In the genomic region with DNA sequence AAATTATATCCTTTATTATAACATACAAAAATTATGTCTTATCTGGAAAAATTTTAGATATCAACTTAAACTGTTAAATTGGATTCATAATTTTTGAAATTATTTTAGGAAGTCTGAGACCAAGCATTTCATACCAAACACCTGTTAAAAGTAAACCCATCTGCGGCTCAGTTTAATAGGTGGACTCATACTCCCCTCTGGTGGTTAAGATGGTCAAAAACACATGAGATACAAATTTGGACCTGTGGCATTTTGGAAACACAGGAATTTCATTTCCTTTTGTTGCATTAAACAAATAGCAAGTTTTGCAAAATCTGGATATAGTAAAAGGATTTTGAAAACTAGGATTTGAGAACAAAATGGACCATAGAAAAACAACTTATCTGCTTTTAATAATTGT, we compare ENCODE assay signal across 8 cellular contexts. TPM values are rescaled to one million over a fixed set of nuclear protein-coding genes. Genes with fewer than 3 reads are reported as not detected.
A peak's percentile ranks its signal among the peaks of the same experiment; 100 is the strongest.
DNase-seq lines count a peak whose midpoint lies in the region; ATAC-seq and TF ChIP-seq lines count a peak whose summit lies in the region.

No MANE protein-coding gene starts in this region.

- POLR2A ChIA-PET in WTC11 (lab: Charles Lee), result no interaction called here

- intact Hi-C loops in sciatic nerve (cut with DNase I), result no loop called here

- no peaks in the 10 kb centered on the region for H3K36me3 ChIP-seq in kidney epithelial cell (ENCODE audit: control insufficient read depth, insufficient read depth, low read length)

- TF ChIP-seq CTCF in WTC11 (IDR thresholded peaks at IDR 0.05), result peak; percentile 50
- peak; percentile 42 for TF ChIP-seq CTCF in kidney epithelial cell (IDR thresholded peaks at IDR 0.05; ENCODE audit: insufficient read depth, low read length, poor library complexity, severe bottlenecking)

- no peaks in the 10 kb centered on the region for H3K27me3 ChIP-seq in kidney epithelial cell (ENCODE audit: control insufficient read depth, insufficient read depth, low read length)

- no peak overlapping the region for H3K4me3 Mint-ChIP-seq in WTC11

- H3K4me1 Mint-ChIP-seq in WTC11, result peaks cover 10% of the 10 kb centered on the region; the same call in 1 of the 2 replicates

- peaks cover 14% of the 10 kb centered on the region for H3K9me3 Mint-ChIP-seq in WTC11

- no peak overlapping the region for H3K27ac ChIP-seq in caudate nucleus (ENCODE audit: low read depth, low read length)

- no peak overlapping the region for H3K4me3 ChIP-seq in Jurkat, Clone E6-1 (ENCODE audit: low read length)
- H3K4me3 ChIP-seq in kidney epithelial cell (ENCODE audit: low read depth, low read length), result no peak overlapping the region

- CTCF ChIA-PET in WTC11 (lab: Charles Lee), result no interaction called here

- no peaks in the 10 kb centered on the region for H3K27me3 Mint-ChIP-seq in WTC11 (ENCODE audit: low read depth)

- ATAC-seq in GM18502 (IDR thresholded peaks at IDR 0.05; ENCODE audit: poor library complexity, unreplicated experiment) (peak; percentile 81), WTC11 (peak; percentile 58), sciatic nerve (no peak)

- peaks cover 3% of the 10 kb centered on the region; the same call in 1 of the 2 replicates for H3K36me3 Mint-ChIP-seq in WTC11

- no peak overlapping the region for H3K27ac Mint-ChIP-seq in WTC11

- peak; percentile 27 for DNase-seq in Ammon's horn (ENCODE audit: low spot score)
- DNase-seq in Jurkat, Clone E6-1 (ENCODE audit: low read depth, low spot score), result peak; percentile 41
- DNase-seq in WTC11 (ENCODE audit: low spot score), result no peak
- DNase-seq in kidney epithelial cell (ENCODE audit: low read depth), result no peak
- DNase-seq in caudate nucleus (lab: John Stamatoyannopoulos, UW), result no peak
- DNase-seq in sciatic nerve (ENCODE audit: low spot score), result no peak
- no peak for DNase-seq in stimulated activated CD4-positive, alpha-beta T cell treated with anti-CD3 and anti-CD28 coated beads, Interleukin-2, amount 100 ng/mL, for 48 hours

TF ChIP-seq in WTC11, 78 proteins besides CTCF, POLR2A, EP300 and RAD21 (continues in another document):
- TF ChIP-seq ZNF416 (CRISPR knock-in tag; IDR thresholded peaks at IDR 0.05) (no peak), NR3C1 (CRISPR knock-in tag; conservative IDR thresholded peaks at IDR 0.05; ENCODE audit: low read depth) (no peak), ZNF219 (CRISPR knock-in tag; IDR thresholded peaks at IDR 0.05; ENCODE audit: borderline replicate concordance) (no peak)
- TF ChIP-seq, protein P1, sequence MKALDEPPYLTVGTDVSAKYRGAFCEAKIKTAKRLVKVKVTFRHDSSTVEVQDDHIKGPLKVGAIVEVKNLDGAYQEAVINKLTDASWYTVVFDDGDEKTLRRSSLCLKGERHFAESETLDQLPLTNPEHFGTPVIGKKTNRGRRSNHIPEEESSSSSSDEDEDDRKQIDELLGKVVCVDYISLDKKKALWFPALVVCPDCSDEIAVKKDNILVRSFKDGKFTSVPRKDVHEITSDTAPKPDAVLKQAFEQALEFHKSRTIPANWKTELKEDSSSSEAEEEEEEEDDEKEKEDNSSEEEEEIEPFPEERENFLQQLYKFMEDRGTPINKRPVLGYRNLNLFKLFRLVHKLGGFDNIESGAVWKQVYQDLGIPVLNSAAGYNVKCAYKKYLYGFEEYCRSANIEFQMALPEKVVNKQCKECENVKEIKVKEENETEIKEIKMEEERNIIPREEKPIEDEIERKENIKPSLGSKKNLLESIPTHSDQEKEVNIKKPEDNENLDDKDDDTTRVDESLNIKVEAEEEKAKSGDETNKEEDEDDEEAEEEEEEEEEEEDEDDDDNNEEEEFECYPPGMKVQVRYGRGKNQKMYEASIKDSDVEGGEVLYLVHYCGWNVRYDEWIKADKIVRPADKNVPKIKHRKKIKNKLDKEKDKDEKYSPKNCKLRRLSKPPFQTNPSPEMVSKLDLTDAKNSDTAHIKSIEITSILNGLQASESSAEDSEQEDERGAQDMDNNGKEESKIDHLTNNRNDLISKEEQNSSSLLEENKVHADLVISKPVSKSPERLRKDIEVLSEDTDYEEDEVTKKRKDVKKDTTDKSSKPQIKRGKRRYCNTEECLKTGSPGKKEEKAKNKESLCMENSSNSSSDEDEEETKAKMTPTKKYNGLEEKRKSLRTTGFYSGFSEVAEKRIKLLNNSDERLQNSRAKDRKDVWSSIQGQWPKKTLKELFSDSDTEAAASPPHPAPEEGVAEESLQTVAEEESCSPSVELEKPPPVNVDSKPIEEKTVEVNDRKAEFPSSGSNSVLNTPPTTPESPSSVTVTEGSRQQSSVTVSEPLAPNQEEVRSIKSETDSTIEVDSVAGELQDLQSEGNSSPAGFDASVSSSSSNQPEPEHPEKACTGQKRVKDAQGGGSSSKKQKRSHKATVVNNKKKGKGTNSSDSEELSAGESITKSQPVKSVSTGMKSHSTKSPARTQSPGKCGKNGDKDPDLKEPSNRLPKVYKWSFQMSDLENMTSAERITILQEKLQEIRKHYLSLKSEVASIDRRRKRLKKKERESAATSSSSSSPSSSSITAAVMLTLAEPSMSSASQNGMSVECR (CRISPR knock-in tag; IDR thresholded peaks at IDR 0.05; ENCODE audit: borderline replicate concordance), result no peak
- TF ChIP-seq, protein P2, sequence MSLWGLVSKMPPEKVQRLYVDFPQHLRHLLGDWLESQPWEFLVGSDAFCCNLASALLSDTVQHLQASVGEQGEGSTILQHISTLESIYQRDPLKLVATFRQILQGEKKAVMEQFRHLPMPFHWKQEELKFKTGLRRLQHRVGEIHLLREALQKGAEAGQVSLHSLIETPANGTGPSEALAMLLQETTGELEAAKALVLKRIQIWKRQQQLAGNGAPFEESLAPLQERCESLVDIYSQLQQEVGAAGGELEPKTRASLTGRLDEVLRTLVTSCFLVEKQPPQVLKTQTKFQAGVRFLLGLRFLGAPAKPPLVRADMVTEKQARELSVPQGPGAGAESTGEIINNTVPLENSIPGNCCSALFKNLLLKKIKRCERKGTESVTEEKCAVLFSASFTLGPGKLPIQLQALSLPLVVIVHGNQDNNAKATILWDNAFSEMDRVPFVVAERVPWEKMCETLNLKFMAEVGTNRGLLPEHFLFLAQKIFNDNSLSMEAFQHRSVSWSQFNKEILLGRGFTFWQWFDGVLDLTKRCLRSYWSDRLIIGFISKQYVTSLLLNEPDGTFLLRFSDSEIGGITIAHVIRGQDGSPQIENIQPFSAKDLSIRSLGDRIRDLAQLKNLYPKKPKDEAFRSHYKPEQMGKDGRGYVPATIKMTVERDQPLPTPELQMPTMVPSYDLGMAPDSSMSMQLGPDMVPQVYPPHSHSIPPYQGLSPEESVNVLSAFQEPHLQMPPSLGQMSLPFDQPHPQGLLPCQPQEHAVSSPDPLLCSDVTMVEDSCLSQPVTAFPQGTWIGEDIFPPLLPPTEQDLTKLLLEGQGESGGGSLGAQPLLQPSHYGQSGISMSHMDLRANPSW (CRISPR knock-in tag; conservative IDR thresholded peaks at IDR 0.05; ENCODE audit: low read depth), result no peak
- TF ChIP-seq, protein P3, sequence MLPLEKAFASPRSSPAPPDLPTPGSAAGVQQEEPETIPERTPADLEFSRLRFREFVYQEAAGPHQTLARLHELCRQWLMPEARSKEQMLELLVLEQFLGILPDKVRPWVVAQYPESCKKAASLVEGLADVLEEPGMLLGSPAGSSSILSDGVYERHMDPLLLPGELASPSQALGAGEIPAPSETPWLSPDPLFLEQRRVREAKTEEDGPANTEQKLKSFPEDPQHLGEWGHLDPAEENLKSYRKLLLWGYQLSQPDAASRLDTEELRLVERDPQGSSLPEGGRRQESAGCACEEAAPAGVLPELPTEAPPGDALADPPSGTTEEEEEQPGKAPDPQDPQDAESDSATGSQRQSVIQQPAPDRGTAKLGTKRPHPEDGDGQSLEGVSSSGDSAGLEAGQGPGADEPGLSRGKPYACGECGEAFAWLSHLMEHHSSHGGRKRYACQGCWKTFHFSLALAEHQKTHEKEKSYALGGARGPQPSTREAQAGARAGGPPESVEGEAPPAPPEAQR (CRISPR knock-in tag; IDR thresholded peaks at IDR 0.05), result no peak
- TF ChIP-seq, protein P4, sequence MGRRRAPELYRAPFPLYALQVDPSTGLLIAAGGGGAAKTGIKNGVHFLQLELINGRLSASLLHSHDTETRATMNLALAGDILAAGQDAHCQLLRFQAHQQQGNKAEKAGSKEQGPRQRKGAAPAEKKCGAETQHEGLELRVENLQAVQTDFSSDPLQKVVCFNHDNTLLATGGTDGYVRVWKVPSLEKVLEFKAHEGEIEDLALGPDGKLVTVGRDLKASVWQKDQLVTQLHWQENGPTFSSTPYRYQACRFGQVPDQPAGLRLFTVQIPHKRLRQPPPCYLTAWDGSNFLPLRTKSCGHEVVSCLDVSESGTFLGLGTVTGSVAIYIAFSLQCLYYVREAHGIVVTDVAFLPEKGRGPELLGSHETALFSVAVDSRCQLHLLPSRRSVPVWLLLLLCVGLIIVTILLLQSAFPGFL (CRISPR knock-in tag; IDR thresholded peaks at IDR 0.05; ENCODE audit: borderline replicate concordance), result no peak
- TF ChIP-seq, protein P5, sequence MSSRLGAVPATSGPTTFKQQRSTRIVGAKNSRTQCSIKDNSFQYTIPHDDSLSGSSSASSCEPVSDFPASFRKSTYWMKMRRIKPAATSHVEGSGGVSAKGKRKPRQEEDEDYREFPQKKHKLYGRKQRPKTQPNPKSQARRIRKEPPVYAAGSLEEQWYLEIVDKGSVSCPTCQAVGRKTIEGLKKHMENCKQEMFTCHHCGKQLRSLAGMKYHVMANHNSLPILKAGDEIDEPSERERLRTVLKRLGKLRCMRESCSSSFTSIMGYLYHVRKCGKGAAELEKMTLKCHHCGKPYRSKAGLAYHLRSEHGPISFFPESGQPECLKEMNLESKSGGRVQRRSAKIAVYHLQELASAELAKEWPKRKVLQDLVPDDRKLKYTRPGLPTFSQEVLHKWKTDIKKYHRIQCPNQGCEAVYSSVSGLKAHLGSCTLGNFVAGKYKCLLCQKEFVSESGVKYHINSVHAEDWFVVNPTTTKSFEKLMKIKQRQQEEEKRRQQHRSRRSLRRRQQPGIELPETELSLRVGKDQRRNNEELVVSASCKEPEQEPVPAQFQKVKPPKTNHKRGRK (CRISPR knock-in tag; IDR thresholded peaks at IDR 0.05; ENCODE audit: borderline replicate concordance), result no peak

RNA-seq across cellular contexts. Expression of a gene that starts 53.7 kb away (rescaled TPM):
- 10.7 TPM for polyA plus RNA-seq in Jurkat, Clone E6-1 (2012; ENCODE audit: insufficient read depth, insufficient read length)
- total RNA-seq in WTC11 (2021) (33.0 to 40.7 TPM (median 40.0 TPM) in 3 replicates), kidney epithelial cell (21.6 and 31.5 TPM in 2 replicates), sciatic nerve (20.2 TPM)

Comparison
In these comparisons a context has a peak if more than half of its experiments do, and no peak if none do; other contexts are left out.
1. DNase-seq: peak in Ammon's horn (single experiment) and Jurkat, Clone E6-1 (single experiment); none in WTC11 (single experiment), kidney epithelial cell (single experiment), caudate nucleus (0 of 61), sciatic nerve (single experiment) and stimulated activated CD4-positive, alpha-beta T cell treated with anti-CD3 and anti-CD28 coated beads, Interleukin-2, amount 100 ng/mL, for 48 hours (0 of 2).